In the genomic region with DNA sequence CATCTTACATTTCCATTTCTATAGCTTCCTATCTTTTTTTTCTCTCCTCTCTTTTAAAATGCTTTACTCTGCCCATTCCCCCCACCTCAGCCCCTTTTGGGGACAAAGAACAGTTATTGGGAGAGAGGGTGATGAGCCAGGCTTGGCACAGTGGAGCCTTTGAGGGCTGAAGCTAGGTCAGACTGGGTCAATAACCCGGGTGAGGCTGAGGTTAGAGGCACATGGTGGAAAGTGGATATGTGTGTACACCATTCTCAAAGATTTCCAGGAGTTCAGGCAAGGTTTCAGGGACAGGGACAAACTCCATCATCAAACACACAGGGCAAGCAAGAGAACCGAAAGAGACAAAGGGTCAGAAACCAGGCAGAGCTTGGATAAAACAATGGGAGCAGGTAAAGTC, we compare ENCODE assay signal across 3 cellular contexts.
TF ChIP-seq lines count a peak whose summit lies in the region.

No MANE protein-coding gene starts in this region.

TF ChIP-seq in GM23338, 12 proteins besides CTCF, POLR2A, EP300 and RAD21 (continued from another document and continues in another):
- TF ChIP-seq ZNF331 (CRISPR knock-in tag; IDR thresholded peaks at IDR 0.05; ENCODE audit: low read depth) (no peak), EZH2phosphoT487 (IDR thresholded peaks at IDR 0.05; ENCODE audit: unreplicated experiment) (no peak), STAT1 (IDR thresholded peaks at IDR 0.05; ENCODE audit: unreplicated experiment) (no peak), EZH2 (IDR thresholded peaks at IDR 0.05; ENCODE audit: low read depth, unreplicated experiment) (no peak), REST (IDR thresholded peaks at IDR 0.05; ENCODE audit: unreplicated experiment) (no peak)

TF ChIP-seq in WTC11, 78 proteins besides CTCF, POLR2A, EP300 and RAD21 (continued from another document):
- TF ChIP-seq E2F4 (CRISPR knock-in tag; IDR thresholded peaks at IDR 0.05; ENCODE audit: borderline replicate concordance, low read depth) (no peak), FOXP4 (CRISPR knock-in tag; IDR thresholded peaks at IDR 0.05) (no peak), FOXP1 (CRISPR knock-in tag; IDR thresholded peaks at IDR 0.05; ENCODE audit: borderline replicate concordance) (no peak)
TF ChIP-seq in WTC11: peak in this region for 1.

TF ChIP-seq in liver, 16 proteins besides CTCF, POLR2A, EP300 and RAD21 (continued from another document):
- TF ChIP-seq ZBTB33 (IDR thresholded peaks at IDR 0.05), result peak; percentile 92
- peak; percentile 84 for TF ChIP-seq REST (IDR thresholded peaks at IDR 0.05)
- peak; percentile 87 for TF ChIP-seq FOXA2 (IDR thresholded peaks at IDR 0.05)
- TF ChIP-seq, protein P1, sequence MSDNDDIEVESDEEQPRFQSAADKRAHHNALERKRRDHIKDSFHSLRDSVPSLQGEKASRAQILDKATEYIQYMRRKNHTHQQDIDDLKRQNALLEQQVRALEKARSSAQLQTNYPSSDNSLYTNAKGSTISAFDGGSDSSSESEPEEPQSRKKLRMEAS (IDR thresholded peaks at IDR 0.05), result peak; percentile 98
- peak; percentile 97 for TF ChIP-seq SP1 (IDR thresholded peaks at IDR 0.05)
- peak; percentile 59 to 92 for TF ChIP-seq EGR1 (IDR thresholded peaks at IDR 0.05; ENCODE audit: low read depth in 2 of 2)
